Comparison of ENCODE assay signal across 7 cellular contexts in the genomic region with DNA sequence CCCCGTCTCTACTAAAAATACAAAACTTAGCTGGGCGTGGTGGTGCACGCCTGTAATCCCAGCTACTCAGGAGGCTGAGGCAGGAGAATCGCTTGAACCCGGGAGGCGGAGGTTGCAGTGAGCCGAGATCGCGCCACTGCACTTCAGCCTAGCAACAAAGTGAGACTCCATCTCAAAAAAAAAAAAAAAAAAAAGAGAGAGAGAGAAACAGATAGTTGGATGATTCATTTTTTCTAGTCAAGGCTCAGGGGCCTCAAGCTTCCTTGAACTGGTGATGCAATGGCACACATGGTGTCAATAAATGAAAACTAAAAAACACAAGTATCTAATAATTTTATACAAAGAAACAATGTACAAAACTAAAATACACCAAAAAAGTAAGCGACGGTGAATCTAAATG.
A peak's percentile ranks its signal among the peaks of the same experiment; 100 is the strongest.
DNase-seq lines count a peak whose midpoint lies in the region; FAIRE-seq and TF ChIP-seq lines count a peak whose summit lies in the region.
"Not testable (repeated sequence)": the region's sequence is repeated elsewhere in the genome, so short reads cannot be mapped to it uniquely, and the experiment has no call there.

No MANE protein-coding gene starts in this region.

- not testable (repeated sequence) for H3K36me3 ChIP-seq in bronchial epithelial cell (ENCODE audit: control insufficient read depth, insufficient read depth, low read length)

- H3K27me3 Mint-ChIP-seq in activated naive CD4-positive, alpha-beta T cell treated with anti-CD3 and anti-CD28 coated beads, Interleukin-2, amount 50 U/mL, for 24 hours = not testable (repeated sequence)

- peaks cover 15% of the 10 kb centered on the region for H3K36me3 Mint-ChIP-seq in activated naive CD4-positive, alpha-beta T cell treated with anti-CD3 and anti-CD28 coated beads, Interleukin-2, amount 50 U/mL, for 24 hours

- not testable (repeated sequence) for TF ChIP-seq CTCF in bronchial epithelial cell (IDR thresholded peaks at IDR 0.05; ENCODE audit: insufficient read depth, low read length, severe bottlenecking)

- H3K4me3 ChIP-seq in bronchial epithelial cell (ENCODE audit: low read depth, low read length) = not testable (repeated sequence)

- DNase-seq in GM18507 (ENCODE audit: extremely low spot score, insufficient read length, low read depth) = not testable (repeated sequence)
- DNase-seq in NOMO-1 treated with dmso at 0.1 percent for 144 hours (lab: John Stamatoyannopoulos, UW; ENCODE audit: unreplicated experiment) (peak; percentile 23), bronchial epithelial cell (ENCODE audit: low read depth) (peak; percentile 50), fibroblast of the conjunctiva (ENCODE audit: low read depth) (peak; percentile 52)
- DNase-seq in activated CD4-positive, alpha-beta T cell treated with anti-CD3 and anti-CD28 coated beads for 48 hours = peak; percentile 42
- DNase-seq in stimulated activated CD4-positive, alpha-beta T cell treated with anti-CD3 and anti-CD28 coated beads, Interleukin-1b, Interleukin-23, amount 100 ng/mL, for 48 hours = peak; percentile 41

- H3K4me1 Mint-ChIP-seq in activated naive CD4-positive, alpha-beta T cell treated with anti-CD3 and anti-CD28 coated beads, Interleukin-2, amount 50 U/mL, for 24 hours = peaks cover 87% of the 10 kb centered on the region

- H3K9me3 Mint-ChIP-seq in activated naive CD4-positive, alpha-beta T cell treated with anti-CD3 and anti-CD28 coated beads, Interleukin-2, amount 50 U/mL, for 24 hours = not testable (repeated sequence)

- H3K27me3 ChIP-seq in bronchial epithelial cell (ENCODE audit: control insufficient read depth, insufficient read depth, low read length) = not testable (repeated sequence)

- H3K4me3 Mint-ChIP-seq in activated naive CD4-positive, alpha-beta T cell treated with anti-CD3 and anti-CD28 coated beads, Interleukin-2, amount 50 U/mL, for 24 hours = peak overlapping the region; percentile 60

- FAIRE-seq in GM18507 (lab: Jason Lieb, UNC) = peak; percentile 31
- not testable (repeated sequence) for FAIRE-seq in bronchial epithelial cell (lab: Jason Lieb, UNC)

- H3K27ac Mint-ChIP-seq in activated naive CD4-positive, alpha-beta T cell treated with anti-CD3 and anti-CD28 coated beads, Interleukin-2, amount 50 U/mL, for 24 hours = peak overlapping the region; percentile 98
